ENCODE assay signal across 8 cellular contexts in the genomic region with DNA sequence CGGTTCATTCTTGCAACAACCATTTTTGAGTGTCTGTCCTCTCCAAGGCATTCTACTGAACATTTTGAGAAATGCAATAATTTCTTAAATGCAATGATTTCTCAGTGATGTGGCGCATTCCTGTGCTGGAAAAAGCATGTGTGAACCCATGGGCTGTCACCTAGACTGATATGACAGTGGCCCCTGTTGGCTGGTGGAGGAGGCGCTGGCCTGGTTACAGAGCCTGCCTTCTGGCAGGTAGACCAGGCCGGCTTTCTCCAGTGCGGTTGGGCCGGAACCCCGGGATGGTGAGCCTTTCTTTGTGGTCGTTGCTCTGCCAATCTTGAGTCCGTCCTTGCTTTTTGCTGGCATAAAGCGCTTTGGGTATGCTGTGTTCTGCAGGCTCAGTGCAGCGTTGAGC. TPM values are rescaled to one million over a fixed set of nuclear protein-coding genes. Genes with fewer than 3 reads are reported as not detected.
DNase-seq lines count a peak whose midpoint lies in the region; ATAC-seq and TF ChIP-seq lines count a peak whose summit lies in the region.

No MANE protein-coding gene starts in this region.

- H3K36me3 ChIP-seq in hepatocyte (replicated peaks; ENCODE audit: insufficient read depth, low read depth): no peaks in the 10 kb centered on the region

- no peak overlapping the region for H3K27ac Mint-ChIP-seq in type B pancreatic cell

- H3K9me2 ChIP-seq in hepatocyte (replicated peaks; ENCODE audit: insufficient read depth): no peaks in the 10 kb centered on the region

- peaks cover 84% of the 10 kb centered on the region for H3K79me2 ChIP-seq in hepatocyte

- no peaks in the 10 kb centered on the region for H3K9me3 ChIP-seq in hepatocyte (ENCODE audit: low read depth)

- H2AFZ ChIP-seq in hepatocyte: no peak overlapping the region

- H3K4me1 ChIP-seq in hepatocyte (ENCODE audit: insufficient read depth): peaks cover 38% of the 10 kb centered on the region

- TF ChIP-seq CTCF in VCaP (conservative IDR thresholded peaks at IDR 0.05): peak; percentile 65
- peak; percentile 27 for TF ChIP-seq CTCF in hepatocyte (IDR thresholded peaks at IDR 0.05; ENCODE audit: poor library complexity)
- TF ChIP-seq CTCF in type B pancreatic cell (conservative IDR thresholded peaks at IDR 0.05): peak; percentile 34

- no peaks in the 10 kb centered on the region for H3K27me3 Mint-ChIP-seq in type B pancreatic cell

- H3K27me3 ChIP-seq in hepatocyte: no peaks in the 10 kb centered on the region

- DNase-seq in left cardiac atrium: no peak
- no peak for DNase-seq in cardiac septum (ENCODE audit: low spot score)
- DNase-seq in hepatocyte (ENCODE audit: low spot score): peak; percentile 34
- no peak for DNase-seq in type B pancreatic cell (ENCODE audit: extremely low spot score, unreplicated experiment)
- no peak for DNase-seq in NCI-H2029 (lab: John Stamatoyannopoulos, UW)
- DNase-seq in hepatic stellate cell (ENCODE audit: low spot score): no peak

- H3K4me2 ChIP-seq in hepatocyte: peak overlapping the region; percentile 22

- H4K20me1 ChIP-seq in hepatocyte (ENCODE audit: insufficient read depth, poor library complexity, severe bottlenecking): no peaks in the 10 kb centered on the region

- H3K27ac ChIP-seq in VCaP: no peak overlapping the region
- no peak overlapping the region for H3K27ac ChIP-seq in hepatocyte

- intact Hi-C loops in left cardiac atrium (cut with DNase I) (no loop called here), cardiac septum (cut with DNase I) (loop anchor here (2.0 kb wide), 1 partner anchor 14 kb away; no protein-coding TSS in a partner anchor)

- H3K9me3 Mint-ChIP-seq in type B pancreatic cell: no peaks in the 10 kb centered on the region

- peaks cover 77% of the 10 kb centered on the region for H3K4me1 Mint-ChIP-seq in type B pancreatic cell (ENCODE audit: unreplicated experiment)

- 83% methylated on average over 11 of the region's 11 CpGs for WGBS in hepatocyte (ENCODE audit: low lambda C conversion rate, missing lambda C conversion rate)

- no peak overlapping the region for H3K4me3 ChIP-seq in hepatocyte

- peak; percentile 38 to 51 for ATAC-seq in left cardiac atrium
- no peak for ATAC-seq in GM19455 (IDR thresholded peaks at IDR 0.05; ENCODE audit: unreplicated experiment)

- peaks cover 23% of the 10 kb centered on the region for H3K36me3 Mint-ChIP-seq in type B pancreatic cell

- peak overlapping the region; percentile 30 for H3K4me3 Mint-ChIP-seq in type B pancreatic cell

RNA-seq across cellular contexts. Expression of a gene that starts 33.7 kb away (rescaled TPM):
- 10 to 100 TPM; 14.0 to 22.6 TPM for total RNA-seq in left cardiac atrium
- total RNA-seq in cardiac septum: 13.3 TPM
- total RNA-seq in hepatocyte: 13.1 TPM in 2 replicates
- 8.5 and 12.7 TPM in 2 replicates for polyA plus RNA-seq in hepatocyte
- total RNA-seq in type B pancreatic cell (ENCODE audit: low replicate concordance): 21.8 and 79.9 TPM in 2 replicates

RNA-seq across cellular contexts. Expression of a gene that starts 35.4 kb away (rescaled TPM):
- total RNA-seq in left cardiac atrium: 10 to 100 TPM; 33.8 to 51.1 TPM
- 33.7 TPM for total RNA-seq in cardiac septum
- 25.7 and 30.7 TPM in 2 replicates for total RNA-seq in hepatocyte
- polyA plus RNA-seq in hepatocyte: 24.4 and 32.2 TPM in 2 replicates
- total RNA-seq in type B pancreatic cell (ENCODE audit: low replicate concordance): 25.4 and 86.7 TPM in 2 replicates
